17 cellular contexts compared by ENCODE assay signal in genomic region chr10:122485670-122486069, GRCh38. TPM values are rescaled to one million over a fixed set of nuclear protein-coding genes. Genes with fewer than 3 reads are reported as not detected.
DNase-seq lines count a peak whose midpoint lies in the region; ATAC-seq, FAIRE-seq and TF ChIP-seq lines count a peak whose summit lies in the region.
"Had no signal": no experiment of that assay in that cellular context is flagged by ENCODE, and none has a peak within 500 bp of the region (broad histone marks: within the 10 kb centered on the region; RNA-seq: fewer than 3 reads in every experiment).

No MANE protein-coding gene starts in this region.

- POLR2A ChIA-PET in K562 (lab: Yijun Ruan, JAX) = no interaction called here

- H3K4me3 ChIP-seq in K562 (no peak overlapping the region), right cardiac atrium (ENCODE audit: low read length) (no peak overlapping the region), BE2C (ENCODE audit: low read depth, low read length) (no peak overlapping the region)
- H3K4me3 ChIP-seq: coronary artery had no signal

- no peaks in the 10 kb centered on the region for H3K9me3 ChIP-seq in K562 (replicated peaks; ENCODE audit: control insufficient read depth, insufficient read depth, low read depth, low read length)
- no peaks in the 10 kb centered on the region for H3K9me3 ChIP-seq in right cardiac atrium (ENCODE audit: control insufficient read depth, low read length)
- H3K9me3 ChIP-seq in BE2C = no peaks in the 10 kb centered on the region

- TF ChIP-seq EP300 in K562 (IDR thresholded peaks at IDR 0.05; ENCODE audit: low read length) = no peak

- WGBS in K562 (ENCODE audit: insufficient coverage, low coverage, missing lambda C conversion rate) = 8% methylated on average over 5 of the region's 5 CpGs
- 13% methylated on average over 5 of the region's 5 CpGs for WGBS in right cardiac atrium

- TF ChIP-seq POLR2A in K562 (conservative IDR thresholded peaks at IDR 0.05) = no peak

- H3K36me3 ChIP-seq in K562 (ENCODE audit: control insufficient read depth, insufficient read depth, low read length) (no peaks in the 10 kb centered on the region), BE2C (no peaks in the 10 kb centered on the region)

- H3K27ac ChIP-seq in K562 (ENCODE audit: extremely low read depth, low read depth, low read length) = no peak overlapping the region
- H3K27ac ChIP-seq in right cardiac atrium (ENCODE audit: low read length) = no peak overlapping the region
- H3K27ac ChIP-seq in substantia nigra (ENCODE audit: low read depth, low read length, poor library complexity, severe bottlenecking) = peak overlapping the region; percentile 88
- H3K27ac ChIP-seq: coronary artery, parathyroid adenoma had no signal

- H2AFZ ChIP-seq in K562 (ENCODE audit: low read depth, low read length) = no peak overlapping the region
- H2AFZ ChIP-seq: parathyroid adenoma had no signal

- no peak for TF ChIP-seq CTCF in K562 (IDR thresholded peaks at IDR 0.05 in 2 of 3, conservative IDR thresholded peaks at IDR 0.05 in 1 of 3; ENCODE audit: insufficient read depth in 2 of 3, low read depth in 1 of 3, low read length in 3 of 3)
- no peak for TF ChIP-seq CTCF in BE2C (IDR thresholded peaks at IDR 0.05; ENCODE audit: low read depth, low read length)

- DNase-seq in NCI-H69 (lab: John Stamatoyannopoulos, UW) (peak; percentile 35), K562 (ENCODE audit: extremely low read depth in 1 of 4, low spot score in 3 of 4) (no peak), right cardiac atrium (no peak), substantia nigra (lab: John Stamatoyannopoulos, UW) (peak in 25 of 49 donors; percentile 32 to 68 (median 43)), BE2C (no peak), NCI-H1105 (lab: John Stamatoyannopoulos, UW) (no peak), NCI-H1694 (lab: John Stamatoyannopoulos, UW) (no peak)
- DNase-seq: activated CD4-positive, alpha-beta T cell treated with anti-CD3 and anti-CD28 coated beads, Interleukin-2, amount 10 ng/mL, durations not matched to agents 7 days and 5 days; activated gamma-delta T cell treated with Interleukin-2 at 50 U/mL for 16 hours; Calu3; GOT3; NCI-H146; stimulated activated naive CD8-positive, alpha-beta T cell treated with anti-CD3 and anti-CD28 coated beads, Interleukin-15, amount 100 ng/mL, for 72 hours; T-cell had no signal

- no peak for ATAC-seq in K562
- peak; percentile 16 to 36 for ATAC-seq in right cardiac atrium
- ATAC-seq: stimulated activated naive CD8-positive, alpha-beta T cell treated with anti-CD3 and anti-CD28 coated beads, Interleukin-15, amount 100 ng/mL, for 72 hours; T-cell had no signal

- no peak overlapping the region for H3K9ac ChIP-seq in K562 (ENCODE audit: insufficient read depth in 1 of 2, low read depth in 2 of 2, low read length in 2 of 2)
- H3K9ac ChIP-seq: parathyroid adenoma had no signal

- CTCF ChIA-PET in K562 (lab: Yijun Ruan, JAX; ENCODE audit: low intra/inter-chr PET ratio) = no interaction called here

- no peak overlapping the region for H3K4me2 ChIP-seq in K562 (ENCODE audit: insufficient read depth, low read length)

- no peak for TF ChIP-seq RAD21 in K562 (CRISPR knock-in tag; conservative IDR thresholded peaks at IDR 0.05 in 1 of 2, IDR thresholded peaks at IDR 0.05 in 1 of 2)

- H3K79me2 ChIP-seq in K562 (ENCODE audit: control insufficient read depth, insufficient read depth, low read length) = no peaks in the 10 kb centered on the region
- H3K79me2 ChIP-seq: parathyroid adenoma had no signal

- H3K4me1 ChIP-seq in K562 (replicated peaks in 1 of 2; ENCODE audit: control insufficient read depth in 2 of 2, insufficient read depth in 2 of 2, low read length in 2 of 2) = no peaks in the 10 kb centered on the region
- peaks cover 8% of the 10 kb centered on the region for H3K4me1 ChIP-seq in right cardiac atrium (ENCODE audit: control insufficient read depth, insufficient read depth, low read length)
- H3K4me1 ChIP-seq in BE2C = no peaks in the 10 kb centered on the region
- H3K4me1 ChIP-seq: parathyroid adenoma had no signal

- no peaks in the 10 kb centered on the region for H3K9me1 ChIP-seq in K562 (ENCODE audit: control insufficient read depth, insufficient read depth, low read length)

- H3K27me3 ChIP-seq in K562 (ENCODE audit: control insufficient read depth in 2 of 2, insufficient read depth in 2 of 2, low read length in 2 of 2) (peaks cover 0 to 33% of the 10 kb centered on the region in 2 experiments; a peak in 2 of 5 replicates), right cardiac atrium (ENCODE audit: control insufficient read depth, insufficient read depth) (no peaks in the 10 kb centered on the region), BE2C (0 out of 2 replicates have a peak, but pooled peaks cover under 1% of the 10 kb centered on the region)

- BruUV-seq in K562 (replicated peaks; lab: Mats Ljungman, UMichigan) = no TSS peak

- H4K20me1 ChIP-seq in K562 (replicated peaks; ENCODE audit: control insufficient read depth, insufficient read depth, low read length) = no peaks in the 10 kb centered on the region

- FAIRE-seq in K562 (lab: Jason Lieb, UNC) = no peak

- intact Hi-C loops in K562 (cut with micrococcal nuclease) (no loop called here), right cardiac atrium (cut with DNase I) (no loop called here)

- in situ Hi-C loops in K562 (cut with MboI) = no loop called here

TF ChIP-seq in K562, 482 proteins besides CTCF, POLR2A, EP300 and RAD21:
- TF ChIP-seq SPI1 (IDR thresholded peaks at IDR 0.05; ENCODE audit: borderline replicate concordance, low read depth, low read length) = peak; percentile 91
- no peak for TF ChIP-seq CBFA2T3 (IDR thresholded peaks at IDR 0.05)
- no peak for TF ChIP-seq CTBP1 (IDR thresholded peaks at IDR 0.05; ENCODE audit: borderline replicate concordance)
TF ChIP-seq in K562: peak in this region for 1.

RNA-seq across cellular contexts. Expression of gene HTRA1, which starts 24.3 kb away (rescaled TPM):
- total RNA-seq in K562 (2011; cell fraction: chromatin; rRNA removed; ENCODE audit: low replicate concordance) = not detected in 2 replicates
- not detected in 2 replicates for total RNA-seq in K562 (2011; cell fraction: nucleolus; rRNA removed)
- total RNA-seq in K562 (2011; cell fraction: nucleoplasm; rRNA removed) = not detected in 2 replicates
- total RNA-seq in K562 (2014; rRNA removed) (not detected in 2 replicates), K562 (2014; rRNA removed; fragmentation: Illumina TruSeq; extraction: Trizol) (0.15 TPM in 1 of 2 replicates, not detected in the other), K562 (2015; rRNA removed; fragmentation: Illumina TruSeq; extraction: Trizol) (0.11 TPM in 1 of 2 replicates, not detected in the other), K562 (2021) (0.11 and 0.16 TPM in 2 replicates), right cardiac atrium (10 to 100 TPM; 40.5 to 49.7 (median 42.9) TPM)
- polyA plus RNA-seq in K562 (2011; rRNA removed) (0.04 TPM in 1 of 2 replicates, not detected in the other), K562 (2014; fragmentation: Illumina TruSeq; extraction: Trizol) (not detected in 2 replicates), K562 (2014; fragmentation: Nextera tagmentation; extraction: Ambion mirVana) (under 1 TPM in 1 of 2 experiments, not detected in 1; 0.06 TPM), K562 (2014; rRNA removed) (not detected in 2 replicates), right cardiac atrium (46.1 TPM)
- polyA plus RNA-seq in K562 (2011; cell fraction: cytosol; rRNA removed) = 0.10 TPM in 1 of 2 replicates, not detected in the other
- polyA plus RNA-seq in K562 (2011; cell fraction: nucleus; rRNA removed) = not detected in 2 replicates
- polyA plus RNA-seq in K562 (2012) = 0.25 TPM in 1 of 2 replicates, not detected in the other
- not detected in 2 replicates for polyA minus RNA-seq in K562 (2011; rRNA and poly(A)+ RNA removed)
- polyA minus RNA-seq in K562 (2011; cell fraction: cytosol; rRNA and poly(A)+ RNA removed) = 0.91 TPM in 1 of 2 replicates, not detected in the other
- not detected in 2 replicates for polyA minus RNA-seq in K562 (2011; cell fraction: nucleus; rRNA and poly(A)+ RNA removed)
- not detected for polyA plus RNA-seq in BE2C (2012; ENCODE audit: insufficient read depth, insufficient read length, low read depth)
- total RNA-seq: activated CD4-positive, alpha-beta T cell treated with anti-CD3 and anti-CD28 coated beads, Interleukin-2, amount 10 ng/mL, durations not matched to agents 7 days and 5 days had no signal

RNA-seq across cellular contexts. Expression of gene ARMS2, which starts 31.2 kb away (rescaled TPM):
- total RNA-seq in K562 (2011; cell fraction: chromatin; rRNA removed; ENCODE audit: low replicate concordance) = not detected in 2 replicates
- total RNA-seq in K562 (2011; cell fraction: nucleolus; rRNA removed) = not detected in 2 replicates
- not detected in 2 replicates for total RNA-seq in K562 (2011; cell fraction: nucleoplasm; rRNA removed)
- total RNA-seq in K562 (2014; rRNA removed) (not detected in 2 replicates), K562 (2014; rRNA removed; fragmentation: Illumina TruSeq; extraction: Trizol) (not detected in 2 replicates), K562 (2015; rRNA removed; fragmentation: Illumina TruSeq; extraction: Trizol) (not detected in 2 replicates), K562 (2021) (not detected in 2 replicates), right cardiac atrium (not detected)
- polyA plus RNA-seq in K562 (2011; rRNA removed) (not detected in 2 replicates), K562 (2014; fragmentation: Illumina TruSeq; extraction: Trizol) (not detected in 2 replicates), K562 (2014; fragmentation: Nextera tagmentation; extraction: Ambion mirVana) (not detected), K562 (2014; rRNA removed) (not detected in 2 replicates), right cardiac atrium (not detected)
- not detected in 2 replicates for polyA plus RNA-seq in K562 (2011; cell fraction: cytosol; rRNA removed)
- not detected in 2 replicates for polyA plus RNA-seq in K562 (2011; cell fraction: nucleus; rRNA removed)
- not detected in 2 replicates for polyA plus RNA-seq in K562 (2012)
- not detected in 2 replicates for polyA minus RNA-seq in K562 (2011; rRNA and poly(A)+ RNA removed)
- polyA minus RNA-seq in K562 (2011; cell fraction: cytosol; rRNA and poly(A)+ RNA removed) = not detected in 2 replicates
- polyA minus RNA-seq in K562 (2011; cell fraction: nucleus; rRNA and poly(A)+ RNA removed) = not detected in 2 replicates
- not detected for polyA plus RNA-seq in BE2C (2012; ENCODE audit: insufficient read depth, insufficient read length, low read depth)
- total RNA-seq: activated CD4-positive, alpha-beta T cell treated with anti-CD3 and anti-CD28 coated beads, Interleukin-2, amount 10 ng/mL, durations not matched to agents 7 days and 5 days; Calu3; lower leg skin; T-cell had no signal

Comparison
In these comparisons a context has a peak if more than half of its experiments do, and no peak if none do; other contexts are left out.
1. DNase-seq: peak in NCI-H69 (single experiment) and substantia nigra (25 of 49); none in K562 (0 of 4), right cardiac atrium (0 of 3), BE2C (single experiment), NCI-H1105 (single experiment) and NCI-H1694 (single experiment).
2. RNA of gene HTRA1, which starts 24.3 kb away (total RNA-seq): 40.5 to 49.7 TPM in right cardiac atrium; 0.11 to 0.16 TPM in K562; every median in the first group is over 10 times any median in the second.